Comparison of ENCODE assay signal across 8 cellular contexts in genomic region chr16:29862884-29863668, GRCh38. TPM values are rescaled to one million over a fixed set of nuclear protein-coding genes. Genes with fewer than 3 reads are reported as not detected.
A peak's percentile ranks its signal among the peaks of the same experiment; 100 is the strongest.
DNase-seq lines count a peak whose midpoint lies in the region; ATAC-seq, FAIRE-seq and TF ChIP-seq lines count a peak whose summit lies in the region.

Gene CDIPT (minus strand): TSS chr16:29863226. CDS start chr16:29862857, 369 bp downstream.

- H4K20me1 ChIP-seq in HepG2 (ENCODE audit: insufficient read depth, low read length) = no peaks in the 10 kb centered on the region; the same call in 1 of the 2 replicates

- H3K27me3 ChIP-seq in CD4-positive, CD25-positive, alpha-beta regulatory T cell (ENCODE audit: control insufficient read depth, insufficient read depth, low read length) = no peaks in the 10 kb centered on the region
- H3K27me3 ChIP-seq in HepG2 (ENCODE audit: control insufficient read depth in 1 of 2, insufficient read depth in 2 of 2, low read length in 2 of 2) = no peaks in the 10 kb centered on the region; a peak in 1 of 5 replicates

- peak in 1 of 2 experiments; percentile 50; a peak in 3 of 4 replicates for TF ChIP-seq EP300 in HepG2 (IDR thresholded peaks at IDR 0.05; ENCODE audit: low read depth in 2 of 2, low read length in 2 of 2)
- peak; percentile 71; the same call in 1 of the 2 replicates for TF ChIP-seq EP300 in HepG2 (CRISPR knock-in tag; IDR thresholded peaks at IDR 0.05; ENCODE audit: borderline replicate concordance)

- POLR2A ChIA-PET in HepG2 (lab: Yijun Ruan, JAX) = interaction anchor here (0.8 to 4.1 kb wide), 17 partner anchors 8 to 202 kb away, joined by 3 to 29 read pairs (median 7); partner anchors contain the start of genes ALDOA, ASPHD1, KCTD13 and MVP

- H3K4me3 ChIP-seq in CD4-positive, CD25-positive, alpha-beta regulatory T cell (ENCODE audit: low read depth, low read length) = peak within 1 kb of the TSS; percentile 90
- peak within 1 kb of the TSS; percentile 85 to 95 (median 88) for H3K4me3 ChIP-seq in HepG2 (replicated peaks in 1 of 3; ENCODE audit: insufficient read depth in 1 of 3, low read depth in 2 of 3, low read length in 3 of 3)

- 0% methylated on average over 30 of the region's 57 CpGs for WGBS in HepG2 (ENCODE audit: low lambda C conversion rate)

- H3K27ac Mint-ChIP-seq in CD4-positive, CD25-positive, alpha-beta regulatory T cell = peak within 1 kb of the TSS; percentile 98 to 99 (median 98)

- TF ChIP-seq CTCF in HepG2 (CRISPR knock-in tag; IDR thresholded peaks at IDR 0.05) = peak; percentile 95

- peaks cover 25% of the 10 kb centered on the region for H3K36me3 ChIP-seq in CD4-positive, CD25-positive, alpha-beta regulatory T cell (ENCODE audit: control insufficient read depth, insufficient read depth, low read length)
- peaks cover 6 to 13% of the 10 kb centered on the region in 2 experiments; a peak in 4 of 5 replicates for H3K36me3 ChIP-seq in HepG2 (replicated peaks in 1 of 2; ENCODE audit: control insufficient read depth in 1 of 2, insufficient read depth in 2 of 2, low read length in 2 of 2)

- intact Hi-C loops in HepG2 (cut with micrococcal nuclease; ENCODE audit: unreplicated experiment) = loop anchor here (1.0 to 5.0 kb wide), 4 partner anchors 30 to 99 kb away; partner anchors contain the start of genes ASPHD1 and TMEM219

- FAIRE-seq in HepG2 (lab: Jason Lieb, UNC) = peak; percentile 95

- peaks cover 4 to 39% (median 16%) of the 10 kb centered on the region in 4 donors for H3K4me1 Mint-ChIP-seq in CD4-positive, CD25-positive, alpha-beta regulatory T cell

- DNase-seq in CD4-positive, CD25-positive, alpha-beta regulatory T cell = peak; percentile 90 to 98 (median 96)
- DNase-seq in NCI-H82 (lab: John Stamatoyannopoulos, UW) = peak; percentile 99
- DNase-seq in activated CD4-positive, alpha-beta T cell treated with anti-CD3 and anti-CD28 coated beads, Interleukin-2, amount 50 U/mL, for 48 hours = peak; percentile 91 to 93
- DNase-seq in dermis microvascular lymphatic vessel endothelial cell (ENCODE audit: low read depth in 2 of 2) = peak; percentile 95 to 98
- peak; percentile 97 for DNase-seq in HepG2 (ENCODE audit: low spot score)
- DNase-seq in stimulated activated CD4-positive, alpha-beta T cell treated with anti-CD3 and anti-CD28 coated beads, Interleukin-4, amount 100 ng/mL, for 1 hour = peak; percentile 90

- peak; percentile 65; the same call in 1 of the 2 replicates for TF ChIP-seq RAD21 in HepG2 (CRISPR knock-in tag; IDR thresholded peaks at IDR 0.05)

- peak within 1 kb of the TSS; percentile 95 for H2AFZ ChIP-seq in HepG2 (ENCODE audit: low read length)

- no peaks in the 10 kb centered on the region for H3K9me3 Mint-ChIP-seq in CD4-positive, CD25-positive, alpha-beta regulatory T cell

- peaks cover 9% of the 10 kb centered on the region for H3K27me3 Mint-ChIP-seq in CD4-positive, CD25-positive, alpha-beta regulatory T cell

- peak within 1 kb of the TSS; percentile 91 for H3K4me2 ChIP-seq in HepG2 (ENCODE audit: low read depth, low read length)

- BruUV-seq in HepG2 (replicated peaks; lab: Mats Ljungman, UMichigan) = TSS peak; percentile 77

- H3K9ac ChIP-seq in HepG2 (ENCODE audit: insufficient read depth, low read depth, low read length) = peak within 1 kb of the TSS; percentile 93

- in situ Hi-C loops in HepG2 (cut with HindIII; ENCODE audit: extremely low pct_ligation_motif_present, low pct_unique_long_range_greater_than_20kb) = loop anchor here (10.0 kb wide), 1 partner anchor 142 kb away; no protein-coding TSS in a partner anchor

- TF ChIP-seq POLR2A in HepG2 (IDR thresholded peaks at IDR 0.05; ENCODE audit: insufficient read depth in 1 of 2, low read depth in 2 of 2, low read length in 2 of 2) = peak; percentile 42 to 64

- H3K79me2 ChIP-seq in HepG2 (ENCODE audit: insufficient read depth, low read length) = peaks cover 13% of the 10 kb centered on the region

- H3K4me3 Mint-ChIP-seq in CD4-positive, CD25-positive, alpha-beta regulatory T cell = peak within 1 kb of the TSS; percentile 86 to 99 (median 97)

- no peaks in the 10 kb centered on the region for H3K9me3 ChIP-seq in CD4-positive, CD25-positive, alpha-beta regulatory T cell (ENCODE audit: control insufficient read depth in 2 of 2, low read length in 2 of 2)
- H3K9me3 ChIP-seq in HepG2 (ENCODE audit: low read length) = no peaks in the 10 kb centered on the region

- H3K36me3 Mint-ChIP-seq in CD4-positive, CD25-positive, alpha-beta regulatory T cell = peaks cover 18% of the 10 kb centered on the region

- H3K27ac ChIP-seq in CD4-positive, CD25-positive, alpha-beta regulatory T cell (ENCODE audit: insufficient read depth, low read length, poor library complexity, severe bottlenecking) = peak within 1 kb of the TSS; percentile 82
- peak within 1 kb of the TSS; percentile 97 for H3K27ac ChIP-seq in HepG2 (ENCODE audit: extremely low read length, insufficient read depth, low read length)

- H3K4me1 ChIP-seq in CD4-positive, CD25-positive, alpha-beta regulatory T cell (ENCODE audit: control insufficient read depth, insufficient read depth, low read length, poor library complexity, severe bottlenecking) = peaks cover 27% of the 10 kb centered on the region
- H3K4me1 ChIP-seq in HepG2 (ENCODE audit: insufficient read depth, low read length) = peaks cover 37% of the 10 kb centered on the region

- peak; percentile 99 to 100 for ATAC-seq in CD4-positive, CD25-positive, alpha-beta regulatory T cell (ENCODE audit: low read depth in 2 of 2)
- ATAC-seq in GM19395 (IDR thresholded peaks at IDR 0.05; ENCODE audit: unreplicated experiment) (peak; percentile 95), HG03571 (IDR thresholded peaks at IDR 0.05; ENCODE audit: unreplicated experiment) (peak; percentile 84), HepG2 (peak; percentile 94)

- CTCF ChIA-PET in HepG2 (lab: Yijun Ruan, JAX; ENCODE audit: low intra/inter-chr PET ratio, low total read pairs) = interaction anchor here (0.7 to 0.9 kb wide), 2 partner anchors 142 to 161 kb away, joined by 3 read pairs; no protein-coding TSS in a partner anchor

TF ChIP-seq in HepG2, 621 proteins besides CTCF, POLR2A, EP300 and RAD21 (continues in another document):
- TF ChIP-seq NR2F2 (IDR thresholded peaks at IDR 0.05; ENCODE audit: borderline replicate concordance, low read depth) (peak; percentile 72; the same call in 1 of the 2 replicates), ZNF790 (CRISPR knock-in tag; IDR thresholded peaks at IDR 0.05; ENCODE audit: borderline replicate concordance) (no peak), SALL2 (CRISPR knock-in tag; IDR thresholded peaks at IDR 0.05) (0 out of 2 replicates have a peak, but pooled peaks have one; percentile 65), KLF11 (CRISPR knock-in tag; IDR thresholded peaks at IDR 0.05) (peak; percentile 87), ATF7 (IDR thresholded peaks at IDR 0.05) (peak; percentile 96), ATF7 (CRISPR knock-in tag; IDR thresholded peaks at IDR 0.05) (peak; percentile 89), PCBP2 (optimal IDR thresholded peaks at IDR 0.05; ENCODE audit: low read depth, low read length, poor library complexity, severe bottlenecking) (peak; percentile 33), CREBL2 (CRISPR knock-in tag; IDR thresholded peaks at IDR 0.05; ENCODE audit: borderline replicate concordance) (no peak), POGZ (CRISPR knock-in tag; IDR thresholded peaks at IDR 0.05) (peak; percentile 99), ZNF12 (CRISPR knock-in tag; IDR thresholded peaks at IDR 0.05) (0 out of 2 replicates have a peak, but pooled peaks have one; percentile 23), ZNF180 (CRISPR knock-in tag; IDR thresholded peaks at IDR 0.05; ENCODE audit: borderline replicate concordance, low read depth) (no peak), YEATS4 (CRISPR knock-in tag; IDR thresholded peaks at IDR 0.05; ENCODE audit: borderline replicate concordance) (peak; percentile 69), KAT8 (CRISPR knock-in tag; IDR thresholded peaks at IDR 0.05) (peak; percentile 95)

RNA-seq across cellular contexts. Expression of gene CDIPT, which starts in this region (rescaled TPM):
- 47.7 TPM for total RNA-seq in CD4-positive, CD25-positive, alpha-beta regulatory T cell
- polyA plus RNA-seq in CD4-positive, CD25-positive, alpha-beta regulatory T cell = 100 to 1,000 TPM; 100 to 122 (median 108) TPM
- total RNA-seq in dermis microvascular lymphatic vessel endothelial cell = 52.1 and 89.6 TPM in 2 replicates
- total RNA-seq in HepG2 (2016; rRNA removed; fragmentation: Illumina TruSeq; extraction: Trizol) = 39.2 and 54.9 TPM in 2 replicates
- total RNA-seq in HepG2 (2016; cell fraction: cytosol; rRNA removed; fragmentation: Illumina TruSeq; extraction: Trizol; ENCODE audit: low read depth) = 23.3 and 32.6 TPM in 2 replicates
- total RNA-seq in HepG2 (2016; cell fraction: insoluble cytoplasmic fraction; rRNA removed; fragmentation: Illumina TruSeq; extraction: Trizol) = 43.4 and 55.7 TPM in 2 replicates
- total RNA-seq in HepG2 (2016; cell fraction: membrane; rRNA removed; fragmentation: Illumina TruSeq; extraction: Trizol) = 45.8 and 63.4 TPM in 2 replicates
- total RNA-seq in HepG2 (2016; cell fraction: nucleus; rRNA removed; fragmentation: Illumina TruSeq; extraction: Trizol) = 32.9 and 36.1 TPM in 2 replicates
- 97.5 and 109 TPM in 2 replicates for polyA plus RNA-seq in HepG2 (2011; rRNA removed)
- polyA plus RNA-seq in HepG2 (2011; cell fraction: cytosol; rRNA removed) = 106 and 126 TPM in 2 replicates
- polyA plus RNA-seq in HepG2 (2011; cell fraction: nucleus; rRNA removed) = 59.6 and 70.3 TPM in 2 replicates
- polyA plus RNA-seq in HepG2 (2012) = 53.5 and 77.9 TPM in 2 replicates
- polyA plus RNA-seq in HepG2 (2016; cell fraction: cytosol; fragmentation: Illumina TruSeq; extraction: Trizol; ENCODE audit: low read depth) = 28.1 and 42.6 TPM in 2 replicates
- polyA plus RNA-seq in HepG2 (2016; cell fraction: insoluble cytoplasmic fraction; fragmentation: Illumina TruSeq; extraction: Trizol; ENCODE audit: low read depth) = 49.9 and 51.9 TPM in 2 replicates
- polyA plus RNA-seq in HepG2 (2016; cell fraction: membrane; fragmentation: Illumina TruSeq; extraction: Trizol; ENCODE audit: low read depth) = 49.0 and 62.7 TPM in 2 replicates
- polyA plus RNA-seq in HepG2 (2016; cell fraction: nucleus; fragmentation: Illumina TruSeq; extraction: Trizol; ENCODE audit: insufficient read depth, low read depth) = 63.3 and 67.6 TPM in 2 replicates
- polyA minus RNA-seq in HepG2 (2011; rRNA and poly(A)+ RNA removed; ENCODE audit: low replicate concordance) = 98.0 and 109 TPM in 2 replicates
- polyA minus RNA-seq in HepG2 (2011; cell fraction: cytosol; rRNA and poly(A)+ RNA removed) = 39.7 and 49.2 TPM in 2 replicates
- polyA minus RNA-seq in HepG2 (2011; cell fraction: nucleus; rRNA and poly(A)+ RNA removed) = 15.5 and 25.5 TPM in 2 replicates

Comparison
In these comparisons a context has a peak if more than half of its experiments do, and no peak if none do; other contexts are left out.
1. Peak in every context shown above with its lines: DNase-seq, ATAC-seq, H3K4me3 ChIP-seq and H3K27ac ChIP-seq.